9 cellular contexts compared by ENCODE assay signal in the genomic region with DNA sequence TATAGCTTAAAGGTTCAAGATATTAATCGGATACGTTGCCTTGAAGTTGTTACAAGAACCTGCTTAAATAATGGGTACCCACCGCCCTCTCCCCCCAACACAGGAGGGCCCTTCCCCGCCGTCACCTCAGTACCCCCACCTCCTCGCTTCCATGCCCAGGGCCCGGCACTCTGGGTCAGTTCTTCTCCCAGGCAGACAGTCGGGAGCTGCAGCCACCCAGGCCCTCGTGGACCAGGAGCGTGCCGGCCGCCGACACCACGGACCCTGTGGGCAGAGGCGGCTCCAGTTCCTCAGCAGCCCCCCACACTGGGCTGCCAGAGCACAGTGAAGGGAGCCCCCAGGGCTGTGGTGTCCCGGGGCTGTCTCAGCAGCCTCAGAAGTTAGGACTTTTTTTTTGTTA.
"Had no signal": no experiment of that assay in that cellular context is flagged by ENCODE, and none has a peak within 500 bp of the region (broad histone marks: within the 10 kb centered on the region; RNA-seq: fewer than 3 reads in every experiment).

No MANE protein-coding gene starts in this region.

- H3K4me3 ChIP-seq: GM23248, HAP-1, K562 had no signal

- DNase-seq: GM23248, GOT3, H7, HFFc6, IMR-90 had no signal

- H3K9ac ChIP-seq: GM23248 had no signal

- H3K4me1 ChIP-seq: HAP-1 had no signal

- ATAC-seq: HCT116, K562 had no signal

- H3K27ac ChIP-seq: GM23248, HL-60 had no signal

- H3K9me3 ChIP-seq: HAP-1 had no signal

- H3K27ac Mint-ChIP-seq: HFFc6 had no signal

- H2AFZ ChIP-seq: GM23248 had no signal

- H3K4me3 Mint-ChIP-seq: HFFc6 had no signal
